ENCODE assay signal across 22 cellular contexts in genomic region chr10:115278294-115278693, GRCh38.
DNase-seq lines count a peak whose midpoint lies in the region; ATAC-seq, FAIRE-seq and TF ChIP-seq lines count a peak whose summit lies in the region.
"Had no signal": no experiment of that assay in that cellular context is flagged by ENCODE, and none has a peak within 500 bp of the region (broad histone marks: within the 10 kb centered on the region; RNA-seq: fewer than 3 reads in every experiment).

No MANE protein-coding gene starts in this region.

- H3K9me2 ChIP-seq in Karpas-422 (replicated peaks; ENCODE audit: insufficient read depth, low read length) = no peaks in the 10 kb centered on the region
- H3K9me2 ChIP-seq in GM23248 (ENCODE audit: insufficient read depth) = no peaks in the 10 kb centered on the region

- no peak overlapping the region for H4K5ac ChIP-seq in H1 (ENCODE audit: insufficient read length, low read depth, low read length)

- H3K9me3 ChIP-seq in Karpas-422 (ENCODE audit: low read length) (peaks cover 8% of the 10 kb centered on the region), H1 (ENCODE audit: insufficient read depth in 2 of 2, low read depth in 1 of 2, low read length in 1 of 2) (no peaks in the 10 kb centered on the region), GM23248 (ENCODE audit: low read depth) (no peaks in the 10 kb centered on the region)

- H3K4me1 ChIP-seq in Karpas-422 (ENCODE audit: low read length) (peaks cover 5% of the 10 kb centered on the region; the same call in 1 of the 2 replicates), H1 (replicated peaks in 1 of 4; ENCODE audit: control insufficient read depth in 3 of 4, insufficient read depth in 4 of 4, low read length in 3 of 4) (no peaks in the 10 kb centered on the region), GM23248 (ENCODE audit: insufficient read depth) (no peaks in the 10 kb centered on the region)

- no peak overlapping the region for H2AK5ac ChIP-seq in H1 (ENCODE audit: low read depth, low read length)

- H2BK20ac ChIP-seq in H1 (ENCODE audit: low read length) = no peak overlapping the region

- no peak for TF ChIP-seq CTCF in H1 (IDR thresholded peaks at IDR 0.05; ENCODE audit: control extremely low read depth in 1 of 3, insufficient read depth in 1 of 3, low read depth in 1 of 3, low read length in 3 of 3)

- H3K4ac ChIP-seq in H1 (replicated peaks; ENCODE audit: insufficient read length, low read depth, low read length) = no peak overlapping the region

- H3K4me3 ChIP-seq in Karpas-422 (ENCODE audit: low read length) = no peak overlapping the region
- H3K4me3 ChIP-seq in H1 (ENCODE audit: extremely low read depth in 1 of 4, insufficient read depth in 2 of 4, low read depth in 3 of 4, low read length in 4 of 4) = no peak overlapping the region
- H3K4me3 ChIP-seq in GM23248 = no peak overlapping the region
- H3K4me3 ChIP-seq: GM23338, SK-N-MC had no signal

- H3K23me2 ChIP-seq in H1 (ENCODE audit: low read depth, low read length) = no peaks in the 10 kb centered on the region

- peak overlapping the region; percentile 56; the same call in 1 of the 2 replicates for H2AFZ ChIP-seq in Karpas-422 (ENCODE audit: low read length)
- H2AFZ ChIP-seq in H1 (ENCODE audit: low read length) = no peak overlapping the region
- H2AFZ ChIP-seq in GM23248 = no peak overlapping the region
- H2AFZ ChIP-seq: GM23338 had no signal

- H3K9ac ChIP-seq in Karpas-422 (ENCODE audit: low read length) = no peak overlapping the region
- no peak overlapping the region for H3K9ac ChIP-seq in H1 (replicated peaks in 1 of 4; ENCODE audit: extremely low read depth in 1 of 4, low read depth in 3 of 4, low read length in 3 of 4)
- H3K9ac ChIP-seq in GM23248 = no peak overlapping the region

- WGBS in H1 (ENCODE audit: extremely low coverage in 1 of 2, insufficient coverage in 1 of 2, insufficient read length in 1 of 2, insufficient replicate concordance in 2 of 2, low coverage in 1 of 2, low lambda C conversion rate in 2 of 2, missing lambda C conversion rate in 1 of 2), 2 experiments = 97% methylated on average over 2 of the region's 2 CpGs; no CpG with 5 or more reads in 1 of the 2 experiments
- 18 to 22% methylated on average over 2 of the region's 2 CpGs for WGBS in GM23248 (ENCODE audit: low coverage in 1 of 2, low lambda C conversion rate in 2 of 2, missing lambda C conversion rate in 2 of 2), 2 experiments

- no peaks in the 10 kb centered on the region for H3K79me1 ChIP-seq in H1 (ENCODE audit: low read depth, low read length)

- no peak for TF ChIP-seq POLR2A in H1 (IDR thresholded peaks at IDR 0.05; ENCODE audit: control extremely low read depth in 1 of 2, low read depth in 2 of 2, low read length in 2 of 2)

- CTCF ChIA-PET in H1 (lab: Charles Lee; ENCODE audit: partially characterized antibody) = interaction anchor here (1.2 kb wide), 1 partner anchor 12 kb away, joined by 3 read pairs; no protein-coding TSS in a partner anchor

- H3K4me2 ChIP-seq in Karpas-422 (ENCODE audit: low read depth, low read length, poor library complexity, severe bottlenecking) (no peak overlapping the region), H1 (ENCODE audit: insufficient read depth in 1 of 2, low read depth in 2 of 2, low read length in 2 of 2) (no peak overlapping the region), GM23248 (ENCODE audit: unreplicated experiment) (no peak overlapping the region)
- H3K4me2 ChIP-seq: GM23338 had no signal

- H3K23ac ChIP-seq in H1 (ENCODE audit: insufficient read length) = no peak overlapping the region

- H3K14ac ChIP-seq in H1 (ENCODE audit: insufficient read length) = no peak overlapping the region

- DNase-seq in DMS 273 (lab: John Stamatoyannopoulos, UW; ENCODE audit: unreplicated experiment) (peak; percentile 4), DMS 273 treated with DMSO at 0.1 percent for 48 hours (lab: John Stamatoyannopoulos, UW) (no peak), Karpas-422 (peak; percentile 50), H1 (ENCODE audit: low read depth in 1 of 2, low spot score in 2 of 2) (no peak), GM23248 (no peak), DMS53 (lab: John Stamatoyannopoulos, UW) (no peak)
- no peak for DNase-seq in NK-92 treated with Interleukin-12 subunit alpha and Interleukin-12 subunit beta, amount 100 ng/mL, for 24 hours (lab: John Stamatoyannopoulos, UW)
- DNase-seq: CD4-positive, alpha-beta T cell; DMS79; IMR-90; NCI-H1417 treated with DMSO at 0.1 percent for 48 hours; NCI-H1930; NCI-H510A; NCI-H774; T-cell; T1000 had no signal

- no peak overlapping the region for H2BK15ac ChIP-seq in H1 (ENCODE audit: low read length)

- in situ Hi-C loops in GM23248 (cut with MboI) = no loop called here

- ATAC-seq in GM18867 (IDR thresholded peaks at IDR 0.05; ENCODE audit: unreplicated experiment) = peak; percentile 57
- ATAC-seq: GM23338, Panc1, T-cell had no signal

- TF ChIP-seq RAD21 in H1 (IDR thresholded peaks at IDR 0.05 in 1 of 2, conservative IDR thresholded peaks at IDR 0.05 in 1 of 2; ENCODE audit: low read depth in 2 of 2, low read length in 2 of 2) = no peak

- no peaks in the 10 kb centered on the region for H3K79me2 ChIP-seq in Karpas-422 (ENCODE audit: low read length)
- H3K79me2 ChIP-seq in H1 (ENCODE audit: control insufficient read depth in 1 of 2, insufficient read depth in 2 of 2, low read length in 2 of 2) = no peaks in the 10 kb centered on the region
- no peaks in the 10 kb centered on the region for H3K79me2 ChIP-seq in GM23248 (ENCODE audit: insufficient read depth)

- no peaks in the 10 kb centered on the region for H3F3A ChIP-seq in GM23248 (ENCODE audit: insufficient read depth)

- no peak overlapping the region for H2BK5ac ChIP-seq in H1 (ENCODE audit: low read depth, low read length)

- H3K27ac ChIP-seq in Karpas-422 (ENCODE audit: low read length) = no peak overlapping the region
- H3K27ac ChIP-seq in H1 (ENCODE audit: low read depth, low read length) = no peak overlapping the region
- no peak overlapping the region for H3K27ac ChIP-seq in GM23248
- H3K27ac ChIP-seq: 22Rv1, SK-N-MC had no signal

- H3K56ac ChIP-seq in H1 (replicated peaks; ENCODE audit: insufficient read length, low read depth, low read length) = no peak overlapping the region

- no peak overlapping the region for H2BK12ac ChIP-seq in H1 (ENCODE audit: low read depth, low read length)

- no peaks in the 10 kb centered on the region for H4K20me1 ChIP-seq in Karpas-422 (ENCODE audit: insufficient read depth, low read depth, low read length)
- H4K20me1 ChIP-seq in H1 (replicated peaks in 1 of 2; ENCODE audit: control insufficient read depth in 1 of 2, insufficient read depth in 2 of 2, low read length in 2 of 2) = no peaks in the 10 kb centered on the region
- H4K20me1 ChIP-seq in GM23248 (ENCODE audit: insufficient read depth) = no peaks in the 10 kb centered on the region

- no peak overlapping the region for H4K8ac ChIP-seq in H1 (ENCODE audit: extremely low read depth, insufficient read depth, low read length)

- POLR2A ChIA-PET in H1 (lab: Charles Lee; ENCODE audit: partially characterized antibody) = no interaction called here

- TF ChIP-seq EP300 in H1 (IDR thresholded peaks at IDR 0.05; ENCODE audit: borderline replicate concordance in 1 of 2, low read depth in 2 of 2, low read length in 2 of 2) = no peak

- H3K36me3 ChIP-seq in Karpas-422 (ENCODE audit: insufficient read depth, low read length) (no peaks in the 10 kb centered on the region), H1 (ENCODE audit: control insufficient read depth in 2 of 4, insufficient read depth in 4 of 4, low read length in 3 of 4) (no peaks in the 10 kb centered on the region), GM23248 (ENCODE audit: low read depth) (no peaks in the 10 kb centered on the region)

- H2BK120ac ChIP-seq in H1 (replicated peaks; ENCODE audit: low read depth, low read length) = no peak overlapping the region

- H3K18ac ChIP-seq in H1 (ENCODE audit: extremely low read depth, low read length) = no peak overlapping the region

- no peaks in the 10 kb centered on the region for H3K27me3 ChIP-seq in Karpas-422 (ENCODE audit: low read length)
- no peaks in the 10 kb centered on the region for H3K27me3 ChIP-seq in H1 (replicated peaks in 1 of 4; ENCODE audit: control insufficient read depth in 3 of 4, extremely low read depth in 1 of 4, insufficient read depth in 3 of 4, low read length in 3 of 4)
- no peaks in the 10 kb centered on the region for H3K27me3 ChIP-seq in GM23248 (replicated peaks; ENCODE audit: insufficient read depth)

- H4K91ac ChIP-seq in H1 (replicated peaks; ENCODE audit: insufficient read length, low read length) = no peak overlapping the region

- no peak for FAIRE-seq in H1 (lab: Jason Lieb, UNC)
- FAIRE-seq: G401.6 had no signal

TF ChIP-seq in H1, 55 proteins besides CTCF, POLR2A, EP300 and RAD21:
- peak; percentile 54; the same call in 1 of the 2 replicates for TF ChIP-seq SRF (IDR thresholded peaks at IDR 0.05; ENCODE audit: low read depth, low read length)
- TF ChIP-seq CTBP2 (IDR thresholded peaks at IDR 0.05; ENCODE audit: borderline replicate concordance, insufficient read depth, insufficient read length, low read length) = no peak

Comparison
In these comparisons a context has a peak if more than half of its experiments do, and no peak if none do; other contexts are left out.
1. DNase-seq: peak in DMS 273 (single experiment) and Karpas-422 (single experiment); none in DMS 273 treated with DMSO at 0.1 percent for 48 hours (single experiment), H1 (0 of 2), GM23248 (single experiment), DMS53 (single experiment) and NK-92 treated with Interleukin-12 subunit alpha and Interleukin-12 subunit beta, amount 100 ng/mL, for 24 hours (single experiment).